18 cellular contexts compared by ENCODE assay signal in genomic region chr12:25594376-25594775, GRCh38. TPM values are rescaled to one million over a fixed set of nuclear protein-coding genes. Genes with fewer than 3 reads are reported as not detected.
DNase-seq lines count a peak whose midpoint lies in the region; ATAC-seq and TF ChIP-seq lines count a peak whose summit lies in the region.
"Had no signal": no experiment of that assay in that cellular context is flagged by ENCODE, and none has a peak within 500 bp of the region (broad histone marks: within the 10 kb centered on the region; RNA-seq: fewer than 3 reads in every experiment).

No MANE protein-coding gene starts in this region.

- no peak overlapping the region for H2AK5ac ChIP-seq in trophoblast cell (ENCODE audit: low read length)

- no peaks in the 10 kb centered on the region for H3K36me3 ChIP-seq in naive thymus-derived CD4-positive, alpha-beta T cell (ENCODE audit: control insufficient read depth in 2 of 3, insufficient read depth in 3 of 3, low read length in 3 of 3)
- no peaks in the 10 kb centered on the region for H3K36me3 ChIP-seq in MM.1S (replicated peaks; ENCODE audit: insufficient read depth, low read length)
- no peaks in the 10 kb centered on the region for H3K36me3 ChIP-seq in trophoblast cell (ENCODE audit: control insufficient read depth in 1 of 2, insufficient read depth in 2 of 2, low read length in 2 of 2)
- H3K36me3 ChIP-seq: BE2C had no signal

- H3K4me3 Mint-ChIP-seq in activated naive CD4-positive, alpha-beta T cell treated with anti-CD3 and anti-CD28 coated beads, Interleukin-2, amount 50 U/mL, for 24 hours, result no peak overlapping the region
- H3K4me3 Mint-ChIP-seq in activated naive CD4-positive, alpha-beta T cell treated with anti-CD3 and anti-CD28 coated beads for 36 hours, result no peak overlapping the region
- H3K4me3 Mint-ChIP-seq in naive thymus-derived CD4-positive, alpha-beta T cell, result peak overlapping the region in 2 of 10 donors; percentile 16 to 80
- H3K4me3 Mint-ChIP-seq: CD14-positive monocyte; CD8-positive, alpha-beta memory T cell had no signal

- no peak overlapping the region for H3K4ac ChIP-seq in trophoblast cell (ENCODE audit: low read depth, low read length)

- peaks cover 81% of the 10 kb centered on the region for H3K4me1 Mint-ChIP-seq in activated naive CD4-positive, alpha-beta T cell treated with anti-CD3 and anti-CD28 coated beads, Interleukin-2, amount 50 U/mL, for 24 hours
- H3K4me1 Mint-ChIP-seq in activated naive CD4-positive, alpha-beta T cell treated with anti-CD3 and anti-CD28 coated beads for 36 hours (ENCODE audit: low read depth), result peaks cover 36% of the 10 kb centered on the region
- peaks cover 17 to 81% (median 66%) of the 10 kb centered on the region in 7 donors for H3K4me1 Mint-ChIP-seq in naive thymus-derived CD4-positive, alpha-beta T cell
- H3K4me1 Mint-ChIP-seq: CD14-positive monocyte had no signal

- H3K9ac ChIP-seq in MM.1S (ENCODE audit: low read length) (no peak overlapping the region), trophoblast cell (ENCODE audit: low read length) (no peak overlapping the region)
- H3K9ac ChIP-seq: GM23248 had no signal

- H3K27me3 Mint-ChIP-seq in activated naive CD4-positive, alpha-beta T cell treated with anti-CD3 and anti-CD28 coated beads, Interleukin-2, amount 50 U/mL, for 24 hours, result no peaks in the 10 kb centered on the region
- H3K27me3 Mint-ChIP-seq in activated naive CD4-positive, alpha-beta T cell treated with anti-CD3 and anti-CD28 coated beads for 36 hours (ENCODE audit: low read depth), result no peaks in the 10 kb centered on the region
- peaks cover 0 to 10% (median 0%) of the 10 kb centered on the region in 5 donors for H3K27me3 Mint-ChIP-seq in naive thymus-derived CD4-positive, alpha-beta T cell

- H3F3A ChIP-seq in MM.1S (ENCODE audit: insufficient read depth, low read length), result no peaks in the 10 kb centered on the region

- POLR2A ChIA-PET in naive thymus-derived CD4-positive, alpha-beta T cell (lab: Charles Lee), result interaction anchor here (1.1 kb wide), 1 partner anchor 118 kb away, joined by 3 read pairs; no protein-coding TSS in a partner anchor

- no peak overlapping the region for H3K27ac ChIP-seq in naive thymus-derived CD4-positive, alpha-beta T cell (ENCODE audit: low read depth, low read length)
- H3K27ac ChIP-seq in MM.1S (ENCODE audit: low read length) (no peak overlapping the region), trophoblast cell (ENCODE audit: low read depth, low read length) (no peak overlapping the region)
- H3K27ac ChIP-seq: 22Rv1, GM23248 had no signal

- no peak overlapping the region for H2BK12ac ChIP-seq in trophoblast cell (ENCODE audit: low read length)

- H3K4me2 ChIP-seq in MM.1S (ENCODE audit: low read depth, low read length), result no peak overlapping the region
- H3K4me2 ChIP-seq in trophoblast cell (ENCODE audit: low read length), result no peak overlapping the region

- H3K27me3 ChIP-seq in naive thymus-derived CD4-positive, alpha-beta T cell (ENCODE audit: control insufficient read depth in 2 of 2, insufficient read depth in 2 of 2, low read length in 2 of 2), result no peaks in the 10 kb centered on the region
- H3K27me3 ChIP-seq in MM.1S (replicated peaks; ENCODE audit: insufficient read depth, low read length) (no peaks in the 10 kb centered on the region), trophoblast cell (ENCODE audit: insufficient read depth, low read length) (no peaks in the 10 kb centered on the region)
- H3K27me3 ChIP-seq: BE2C had no signal

- intact Hi-C loops in activated naive CD4-positive, alpha-beta T cell treated with anti-CD3 and anti-CD28 coated beads for 36 hours (cut with micrococcal nuclease), result no loop called here
- intact Hi-C loops in naive thymus-derived CD4-positive, alpha-beta T cell (cut with micrococcal nuclease), result loop anchor here in 1 of 2 donors (10.0 kb wide), 2 partner anchors 340 to 400 kb away; partner anchors contain the start of genes DNAI7, ETFRF1 and KRAS

- H4K20me1 ChIP-seq in MM.1S (ENCODE audit: insufficient read depth, low read length), result no peaks in the 10 kb centered on the region

- no peak overlapping the region for H4K12ac ChIP-seq in trophoblast cell (ENCODE audit: low read depth, low read length)

- no peaks in the 10 kb centered on the region for H3K79me1 ChIP-seq in trophoblast cell (ENCODE audit: low read length)

- H3K9me3 Mint-ChIP-seq in activated naive CD4-positive, alpha-beta T cell treated with anti-CD3 and anti-CD28 coated beads, Interleukin-2, amount 50 U/mL, for 24 hours, result peaks cover 30% of the 10 kb centered on the region
- H3K9me3 Mint-ChIP-seq in activated naive CD4-positive, alpha-beta T cell treated with anti-CD3 and anti-CD28 coated beads for 36 hours, result peaks cover 28% of the 10 kb centered on the region
- peaks cover 3 to 44% (median 27%) of the 10 kb centered on the region in 11 donors for H3K9me3 Mint-ChIP-seq in naive thymus-derived CD4-positive, alpha-beta T cell

- H3K79me2 ChIP-seq in MM.1S (ENCODE audit: low read length) (no peaks in the 10 kb centered on the region), trophoblast cell (ENCODE audit: control insufficient read depth, insufficient read depth, low read length, poor library complexity) (no peaks in the 10 kb centered on the region)

- H2BK5ac ChIP-seq in trophoblast cell (ENCODE audit: low read depth, low read length, poor library complexity), result no peak overlapping the region

- H3K4me3 ChIP-seq in fibroblast of mammary gland (ENCODE audit: control insufficient read depth, low read depth, low read length), result no peak overlapping the region
- no peak overlapping the region for H3K4me3 ChIP-seq in naive thymus-derived CD4-positive, alpha-beta T cell (ENCODE audit: low read length)
- H3K4me3 ChIP-seq in MM.1S (ENCODE audit: low read length), result no peak overlapping the region
- no peak overlapping the region for H3K4me3 ChIP-seq in trophoblast cell (ENCODE audit: low read depth, low read length)
- H3K4me3 ChIP-seq: GM12878, GM23248 had no signal

- no peaks in the 10 kb centered on the region for H3K9me3 ChIP-seq in naive thymus-derived CD4-positive, alpha-beta T cell (ENCODE audit: control insufficient read depth in 2 of 3, low read length in 3 of 3)
- no peaks in the 10 kb centered on the region for H3K9me3 ChIP-seq in MM.1S (replicated peaks; ENCODE audit: insufficient read depth, low read length)
- peaks cover 2% of the 10 kb centered on the region for H3K9me3 ChIP-seq in trophoblast cell (ENCODE audit: insufficient read depth, low read depth, low read length)

- H4K8ac ChIP-seq in trophoblast cell (ENCODE audit: low read depth, low read length), result no peak overlapping the region

- H3K27ac Mint-ChIP-seq in activated naive CD4-positive, alpha-beta T cell treated with anti-CD3 and anti-CD28 coated beads, Interleukin-2, amount 50 U/mL, for 24 hours, result peak overlapping the region; percentile 60
- H3K27ac Mint-ChIP-seq in activated naive CD4-positive, alpha-beta T cell treated with anti-CD3 and anti-CD28 coated beads for 36 hours, result no peak overlapping the region
- peak overlapping the region in 6 of 9 donors; percentile 26 to 97 (median 89) for H3K27ac Mint-ChIP-seq in naive thymus-derived CD4-positive, alpha-beta T cell
- H3K27ac Mint-ChIP-seq: CD14-positive monocyte; CD8-positive, alpha-beta memory T cell had no signal

- CTCF ChIA-PET in activated naive CD4-positive, alpha-beta T cell treated with anti-CD3 and anti-CD28 coated beads for 36 hours (lab: Charles Lee), result no interaction called here
- CTCF ChIA-PET in naive thymus-derived CD4-positive, alpha-beta T cell (lab: Charles Lee), result no interaction called here

- H3K14ac ChIP-seq in trophoblast cell (ENCODE audit: low read length), result no peak overlapping the region

- H2AFZ ChIP-seq in MM.1S (ENCODE audit: low read length) (no peak overlapping the region), trophoblast cell (ENCODE audit: insufficient read depth, low read length, poor library complexity) (no peak overlapping the region)
- H2AFZ ChIP-seq: GM23248 had no signal

- no peaks in the 10 kb centered on the region for H3K9me2 ChIP-seq in MM.1S (replicated peaks; ENCODE audit: insufficient read depth, low read length)

- no peak overlapping the region for H3K23ac ChIP-seq in trophoblast cell (ENCODE audit: low read length)

- TF ChIP-seq CTCF in fibroblast of mammary gland (conservative IDR thresholded peaks at IDR 0.05; ENCODE audit: control insufficient read depth, insufficient read depth, low read depth, low read length), result no peak
- TF ChIP-seq CTCF in MM.1S (IDR thresholded peaks at IDR 0.05; ENCODE audit: low read length), result no peak

- no peak overlapping the region for H4K91ac ChIP-seq in trophoblast cell (ENCODE audit: low read depth, low read length)

- H3K4me1 ChIP-seq in naive thymus-derived CD4-positive, alpha-beta T cell (ENCODE audit: control insufficient read depth in 2 of 2, insufficient read depth in 2 of 2, low read length in 2 of 2), result peaks cover 0 to 44% of the 10 kb centered on the region in 2 donors
- no peaks in the 10 kb centered on the region for H3K4me1 ChIP-seq in MM.1S (ENCODE audit: low read length)
- H3K4me1 ChIP-seq in trophoblast cell (ENCODE audit: control insufficient read depth in 1 of 2, insufficient read depth in 2 of 2, low read length in 2 of 2), result no peaks in the 10 kb centered on the region
- H3K4me1 ChIP-seq: BE2C, Caco-2 had no signal

- WGBS in trophoblast cell (ENCODE audit: extremely low coverage, insufficient coverage, insufficient read length), result no CpG with 5 or more reads among the region's 2 CpGs

- no peak for ATAC-seq in naive thymus-derived CD4-positive, alpha-beta T cell
- ATAC-seq: GM12878, HCT116 had no signal

- H2BK120ac ChIP-seq in trophoblast cell (ENCODE audit: insufficient read depth, low read length, poor library complexity), result no peak overlapping the region

- peaks cover 16% of the 10 kb centered on the region for H3K36me3 Mint-ChIP-seq in activated naive CD4-positive, alpha-beta T cell treated with anti-CD3 and anti-CD28 coated beads, Interleukin-2, amount 50 U/mL, for 24 hours
- peaks cover 8% of the 10 kb centered on the region for H3K36me3 Mint-ChIP-seq in activated naive CD4-positive, alpha-beta T cell treated with anti-CD3 and anti-CD28 coated beads for 36 hours (ENCODE audit: low read depth)
- H3K36me3 Mint-ChIP-seq in naive thymus-derived CD4-positive, alpha-beta T cell, result peaks cover 4 to 62% (median 14%) of the 10 kb centered on the region in 5 donors
- H3K36me3 Mint-ChIP-seq: CD14-positive monocyte; CD8-positive, alpha-beta memory T cell had no signal

- DNase-seq in activated naive CD4-positive, alpha-beta T cell treated with anti-CD3 and anti-CD28 coated beads for 36 hours, result no peak
- peak; percentile 24 for DNase-seq in GM04504 (ENCODE audit: low read depth)
- peak; percentile 69 for DNase-seq in fibroblast of mammary gland (ENCODE audit: low read depth)
- DNase-seq in naive thymus-derived CD4-positive, alpha-beta T cell, result no peak
- DNase-seq in MM.1S, result no peak
- no peak for DNase-seq in activated CD4-positive, alpha-beta T cell treated with anti-CD3 and anti-CD28 coated beads, Interleukin-2, amount 50 U/mL, for 4 hours
- no peak for DNase-seq in trophoblast cell
- DNase-seq: BE2C; Caco-2; CD8-positive, alpha-beta memory T cell; DND-41; GF-D8; GM23248 had no signal

- no peak overlapping the region for H3K18ac ChIP-seq in trophoblast cell (ENCODE audit: low read length)

RNA-seq across cellular contexts. Expression of gene LMNTD1, which starts 41.3 kb away (rescaled TPM):
- total RNA-seq in activated naive CD4-positive, alpha-beta T cell treated with anti-CD3 and anti-CD28 coated beads for 36 hours, result not detected
- total RNA-seq in naive thymus-derived CD4-positive, alpha-beta T cell, result not detected
- not detected for polyA plus RNA-seq in naive thymus-derived CD4-positive, alpha-beta T cell
- polyA plus RNA-seq in trophoblast cell (2013), result not detected in 2 replicates
- total RNA-seq: Caco-2; CD8-positive, alpha-beta memory T cell; GM12878 had no signal
- polyA plus RNA-seq: CD14-positive monocyte; CD8-positive, alpha-beta memory T cell; GM12878 had no signal

Comparison
In these comparisons a context has a peak if more than half of its experiments do, and no peak if none do; other contexts are left out.
1. DNase-seq: peak in GM04504 (single experiment) and fibroblast of mammary gland (single experiment); none in activated naive CD4-positive, alpha-beta T cell treated with anti-CD3 and anti-CD28 coated beads for 36 hours (single experiment), naive thymus-derived CD4-positive, alpha-beta T cell (0 of 9), MM.1S (single experiment), activated CD4-positive, alpha-beta T cell treated with anti-CD3 and anti-CD28 coated beads, Interleukin-2, amount 50 U/mL, for 4 hours (0 of 2) and trophoblast cell (0 of 2).